9 cellular contexts compared by ENCODE assay signal in the genomic region with DNA sequence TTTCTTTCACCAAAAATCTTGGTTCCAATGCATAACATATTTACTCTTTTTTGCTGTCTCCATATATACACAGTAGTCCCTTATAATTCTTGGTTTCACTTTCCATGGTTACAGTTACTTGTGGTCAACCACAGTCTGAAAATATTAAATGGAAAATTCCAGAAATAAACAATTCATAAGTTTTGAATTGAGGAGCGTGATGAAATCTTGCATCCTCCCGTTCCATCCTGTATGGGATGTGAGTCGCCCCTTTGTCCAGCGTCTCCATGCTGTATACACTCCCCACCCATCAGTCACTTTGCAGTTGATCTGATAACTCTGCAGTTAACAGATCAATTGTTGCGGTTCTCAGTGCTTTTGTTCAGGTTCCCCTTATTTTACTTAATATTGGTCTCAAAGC. TPM values are rescaled to one million over a fixed set of nuclear protein-coding genes. Genes with fewer than 3 reads are reported as not detected.
DNase-seq lines count a peak whose midpoint lies in the region; ATAC-seq, FAIRE-seq and TF ChIP-seq lines count a peak whose summit lies in the region.
"Had no signal": no experiment of that assay in that cellular context is flagged by ENCODE, and none has a peak within 500 bp of the region (broad histone marks: within the 10 kb centered on the region; RNA-seq: fewer than 3 reads in every experiment).

No MANE protein-coding gene starts in this region.

- TF ChIP-seq EP300 in A549 (IDR thresholded peaks at IDR 0.05): no peak

- H3K4me2 ChIP-seq in A549: peak overlapping the region; percentile 48

- CTCF ChIA-PET in A549 (lab: Yijun Ruan, JAX): interaction anchor here (1.6 to 3.6 kb wide), 3 partner anchors 12 to 137 kb away, joined by 5 to 31 read pairs (median 6); a partner anchor contains a TSS

- H3K36me3 ChIP-seq in SJSA1: no peaks in the 10 kb centered on the region
- no peaks in the 10 kb centered on the region for H3K36me3 ChIP-seq in testis (ENCODE audit: low read depth, missing control alignments)

- no peak for TF ChIP-seq CTCF in A549 (IDR thresholded peaks at IDR 0.05)
- no peak for TF ChIP-seq CTCF in testis (IDR thresholded peaks at IDR 0.05)

- 34% methylated on average over 5 of the region's 5 CpGs for WGBS in A549 (ENCODE audit: missing lambda C conversion rate)
- WGBS in testis, 2 donors: 64 to 74% methylated on average over 5 of the region's 5 CpGs

- H3K4me1 ChIP-seq in A549 (peaks cover 18% of the 10 kb centered on the region; the same call in 2 of the 3 replicates), SJSA1 (replicated peaks) (peaks cover 46% of the 10 kb centered on the region), testis (no peaks in the 10 kb centered on the region)

- H3K4me3 ChIP-seq in A549: no peak overlapping the region
- no peak overlapping the region; the same call in 1 of the 2 replicates for H3K4me3 ChIP-seq in SJSA1
- no peak overlapping the region for H3K4me3 ChIP-seq in testis

- DNase-seq in A549 (ENCODE audit: low read depth in 1 of 2, low spot score in 1 of 2): no peak
- DNase-seq in SJSA1 (ENCODE audit: low read depth in 1 of 2, low spot score in 2 of 2): peak in 1 of 2 experiments; percentile 32
- peak; percentile 65 for DNase-seq in epidermal melanocyte (ENCODE audit: insufficient read length, low spot score)
- DNase-seq in testis: no peak
- DNase-seq in activated CD4-positive, CD25-positive, alpha-beta regulatory T cell treated with anti-CD3 and anti-CD28 coated beads, Interleukin-2, amount 50 U/mL, for 72 hours: no peak
- DNase-seq in central memory CD4-positive, alpha-beta T cell: no peak
- DNase-seq: effector CD8-positive, alpha-beta T cell had no signal

- H3K9me3 ChIP-seq in A549 (no peaks in the 10 kb centered on the region), SJSA1 (replicated peaks) (no peaks in the 10 kb centered on the region), testis (no peaks in the 10 kb centered on the region)

- POLR2A ChIA-PET in A549 (lab: Yijun Ruan, JAX): no interaction called here

- no peak overlapping the region for H3K27ac ChIP-seq in A549
- peak overlapping the region; percentile 5; the same call in 1 of the 2 replicates for H3K27ac ChIP-seq in SJSA1
- no peak overlapping the region for H3K27ac ChIP-seq in testis

- TF ChIP-seq POLR2A in A549 (IDR thresholded peaks at IDR 0.05; ENCODE audit: low read length) (no peak), testis (IDR thresholded peaks at IDR 0.05) (no peak)

- intact Hi-C loops in testis (cut with DNase I; ENCODE audit: low total_unique reads): no loop called here

- no peak for TF ChIP-seq RAD21 in A549 (conservative IDR thresholded peaks at IDR 0.05 in 1 of 2, IDR thresholded peaks at IDR 0.05 in 1 of 2)

- ATAC-seq in A549: peak in 1 of 2 experiments; percentile 41; a peak in 2 of 6 replicates
- peak; percentile 44 for ATAC-seq in GM21717 (IDR thresholded peaks at IDR 0.05; ENCODE audit: unreplicated experiment)
- ATAC-seq in GM18858 (IDR thresholded peaks at IDR 0.05; ENCODE audit: unreplicated experiment): no peak

- FAIRE-seq in A549 (lab: Jason Lieb, UNC): no peak

- 0 out of 2 replicates have a peak, but pooled peaks cover 5% of the 10 kb centered on the region for H3K27me3 ChIP-seq in SJSA1 (replicated peaks)
- no peaks in the 10 kb centered on the region for H3K27me3 ChIP-seq in testis

TF ChIP-seq in A549, 52 proteins besides CTCF, POLR2A, EP300 and RAD21:
- no peak for TF ChIP-seq HDAC2 (IDR thresholded peaks at IDR 0.05)
- TF ChIP-seq, protein P1, sequence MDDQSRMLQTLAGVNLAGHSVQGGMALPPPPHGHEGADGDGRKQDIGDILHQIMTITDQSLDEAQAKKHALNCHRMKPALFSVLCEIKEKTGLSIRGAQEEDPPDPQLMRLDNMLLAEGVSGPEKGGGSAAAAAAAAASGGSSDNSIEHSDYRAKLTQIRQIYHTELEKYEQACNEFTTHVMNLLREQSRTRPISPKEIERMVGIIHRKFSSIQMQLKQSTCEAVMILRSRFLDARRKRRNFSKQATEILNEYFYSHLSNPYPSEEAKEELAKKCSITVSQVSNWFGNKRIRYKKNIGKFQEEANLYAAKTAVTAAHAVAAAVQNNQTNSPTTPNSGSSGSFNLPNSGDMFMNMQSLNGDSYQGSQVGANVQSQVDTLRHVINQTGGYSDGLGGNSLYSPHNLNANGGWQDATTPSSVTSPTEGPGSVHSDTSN (IDR thresholded peaks at IDR 0.05): no peak
TF ChIP-seq in A549: peak in this region for 0.

RNA-seq across cellular contexts. Expression of a gene that starts 11.5 kb away (rescaled TPM):
- polyA plus RNA-seq in A549 (2011; rRNA removed) (90.3 and 90.6 TPM in 2 replicates), A549 (2017; fragmentation: RNase III; extraction: RNeasy Plus Mini Kit Qiagen cat#74134 plus additional on column Dnase treatment) (42.4 to 43.6 TPM (median 42.5 TPM) in 3 replicates), testis (ENCODE audit: insufficient read depth, low read depth, low replicate concordance) (55.0 TPM)
- polyA plus RNA-seq in A549 (2012; cell fraction: cytosol; rRNA removed): 19.1 and 24.3 TPM in 2 replicates
- 19.7 and 28.6 TPM in 2 replicates for polyA plus RNA-seq in A549 (2012; cell fraction: nucleus; rRNA removed)
- polyA minus RNA-seq in A549 (2011; rRNA and poly(A)+ RNA removed): 69.9 and 76.2 TPM in 2 replicates
- total RNA-seq in SJSA1 (2014; rRNA removed; shearing (Covaris generic)): 60.9 and 78.4 TPM in 2 replicates
- 10 to 100 TPM; 53.9 to 57.6 TPM for total RNA-seq in testis

RNA-seq across cellular contexts. Expression of a gene that starts 20.3 kb away (rescaled TPM):
- polyA plus RNA-seq in A549 (2011; rRNA removed): 30.9 and 47.4 TPM in 2 replicates
- polyA plus RNA-seq in A549 (2012; cell fraction: cytosol; rRNA removed): 90.4 and 94.8 TPM in 2 replicates
- 70.3 and 77.1 TPM in 2 replicates for polyA plus RNA-seq in A549 (2012; cell fraction: nucleus; rRNA removed)
- polyA plus RNA-seq in A549 (2017; fragmentation: RNase III; extraction: RNeasy Plus Mini Kit Qiagen cat#74134 plus additional on column Dnase treatment): 42.2 to 49.8 TPM (median 44.1 TPM) in 3 replicates
- polyA minus RNA-seq in A549 (2011; rRNA and poly(A)+ RNA removed): 17.0 and 19.8 TPM in 2 replicates
- total RNA-seq in SJSA1 (2014; rRNA removed; shearing (Covaris generic)): 177 and 206 TPM in 2 replicates
- 100 to 1,000 TPM; 103 to 107 TPM for total RNA-seq in testis
- polyA plus RNA-seq in testis (ENCODE audit: insufficient read depth, low read depth, low replicate concordance): 60.8 TPM

RNA-seq across cellular contexts. Expression of a gene that starts 48.1 kb away (rescaled TPM):
- polyA plus RNA-seq in A549 (2011; rRNA removed) (102 and 114 TPM in 2 replicates), A549 (2017; fragmentation: RNase III; extraction: RNeasy Plus Mini Kit Qiagen cat#74134 plus additional on column Dnase treatment) (194 to 205 TPM (median 197 TPM) in 3 replicates), testis (ENCODE audit: insufficient read depth, low read depth, low replicate concordance) (128 TPM)
- 284 and 313 TPM in 2 replicates for polyA plus RNA-seq in A549 (2012; cell fraction: cytosol; rRNA removed)
- polyA plus RNA-seq in A549 (2012; cell fraction: nucleus; rRNA removed): 167 and 175 TPM in 2 replicates
- polyA minus RNA-seq in A549 (2011; rRNA and poly(A)+ RNA removed): 69.8 and 87.4 TPM in 2 replicates
- 84.7 and 92.2 TPM in 2 replicates for total RNA-seq in SJSA1 (2014; rRNA removed; shearing (Covaris generic))
- 100 to 1,000 TPM; 129 to 184 TPM for total RNA-seq in testis

RNA-seq across cellular contexts. Expression of a gene that starts 48.2 kb away (rescaled TPM):
- polyA plus RNA-seq in A549 (2011; rRNA removed) (77.5 and 90.7 TPM in 2 replicates), A549 (2017; fragmentation: RNase III; extraction: RNeasy Plus Mini Kit Qiagen cat#74134 plus additional on column Dnase treatment) (106 to 139 TPM (median 127 TPM) in 3 replicates), testis (ENCODE audit: insufficient read depth, low read depth, low replicate concordance) (23.6 TPM)
- 135 and 187 TPM in 2 replicates for polyA plus RNA-seq in A549 (2012; cell fraction: cytosol; rRNA removed)
- 111 and 119 TPM in 2 replicates for polyA plus RNA-seq in A549 (2012; cell fraction: nucleus; rRNA removed)
- 33.9 and 41.9 TPM in 2 replicates for polyA minus RNA-seq in A549 (2011; rRNA and poly(A)+ RNA removed)
- 32.0 and 43.5 TPM in 2 replicates for total RNA-seq in SJSA1 (2014; rRNA removed; shearing (Covaris generic))
- 10 to 100 TPM; 19.1 to 19.2 TPM for total RNA-seq in testis
